17 cellular contexts compared by ENCODE assay signal in genomic region chr15:65095011-65095746, GRCh38. TPM values are rescaled to one million over a fixed set of nuclear protein-coding genes. Genes with fewer than 3 reads are reported as not detected.
A peak's percentile ranks its signal among the peaks of the same experiment; 100 is the strongest.
DNase-seq lines count a peak whose midpoint lies in the region; ATAC-seq, FAIRE-seq and TF ChIP-seq lines count a peak whose summit lies in the region.
"Had no signal": no experiment of that assay in that cellular context is flagged by ENCODE, and none has a peak within 500 bp of the region (broad histone marks: within the 10 kb centered on the region; RNA-seq: fewer than 3 reads in every experiment).

No MANE protein-coding gene starts in this region.

- POLR2A ChIA-PET in K562 (lab: Yijun Ruan, JAX): interaction anchor here (0.6 to 1.4 kb wide), 4 partner anchors 9 to 210 kb away, joined by 3 to 4 read pairs (median 3); partner anchors contain the start of gene RNU5B-1

- H3K36me3 ChIP-seq in K562 (ENCODE audit: control insufficient read depth, insufficient read depth, low read length) (peaks cover 15% of the 10 kb centered on the region; the same call in 2 of the 3 replicates), stomach smooth muscle (ENCODE audit: control insufficient read depth in 2 of 2, insufficient read depth in 2 of 2, low read length in 2 of 2) (peaks cover 7 to 19% of the 10 kb centered on the region in 2 donors)

- H3K4me2 ChIP-seq in K562 (ENCODE audit: insufficient read depth, low read length): no peak overlapping the region
- H3K4me2 ChIP-seq: KMS-11 had no signal

- TF ChIP-seq POLR2A in K562 (conservative IDR thresholded peaks at IDR 0.05): no peak

- BruUV-seq in K562 (replicated peaks; lab: Mats Ljungman, UMichigan): no TSS peak

- intact Hi-C loops in K562 (cut with micrococcal nuclease): no loop called here

- H4K20me1 ChIP-seq in K562 (replicated peaks; ENCODE audit: control insufficient read depth, insufficient read depth, low read length): no peaks in the 10 kb centered on the region

- no peak overlapping the region for H3K27ac ChIP-seq in K562 (ENCODE audit: extremely low read depth, low read depth, low read length)
- H3K27ac ChIP-seq in stomach smooth muscle (ENCODE audit: low read length): peak overlapping the region; percentile 62
- H3K27ac ChIP-seq: KMS-11, pancreas had no signal

- no peaks in the 10 kb centered on the region for H3K9me1 ChIP-seq in K562 (ENCODE audit: control insufficient read depth, insufficient read depth, low read length)

- H3K4me3 ChIP-seq in K562 (no peak overlapping the region), stomach smooth muscle (ENCODE audit: low read length in 2 of 2) (no peak overlapping the region)
- H3K4me3 ChIP-seq: pancreas had no signal

- ATAC-seq in K562 (peak; percentile 35; the same call in 1 of the 3 replicates), left lobe of liver (peak; percentile 54)

- H3K9ac ChIP-seq in K562 (ENCODE audit: insufficient read depth in 1 of 2, low read depth in 2 of 2, low read length in 2 of 2) (peak overlapping the region in 1 of 2 experiments; percentile 33; a peak in 1 of 4 replicates), stomach smooth muscle (ENCODE audit: low read length in 2 of 2) (peak overlapping the region; percentile 17 to 21)
- H3K9ac ChIP-seq: KMS-11 had no signal

- in situ Hi-C loops in K562 (cut with MboI): no loop called here

- no peak for TF ChIP-seq RAD21 in K562 (CRISPR knock-in tag; conservative IDR thresholded peaks at IDR 0.05 in 1 of 2, IDR thresholded peaks at IDR 0.05 in 1 of 2)

- H3K4me1 ChIP-seq in K562 (replicated peaks in 1 of 2; ENCODE audit: control insufficient read depth in 2 of 2, insufficient read depth in 2 of 2, low read length in 2 of 2) (peaks cover 0 to 5% of the 10 kb centered on the region in 2 experiments; a peak in 1 of 5 replicates), stomach smooth muscle (ENCODE audit: control insufficient read depth, insufficient read depth, low read length) (peaks cover 42% of the 10 kb centered on the region)
- H3K4me1 ChIP-seq: pancreas had no signal

- no peak overlapping the region for H2AFZ ChIP-seq in K562 (ENCODE audit: low read depth, low read length)

- no peak for TF ChIP-seq CTCF in K562 (IDR thresholded peaks at IDR 0.05 in 2 of 3, conservative IDR thresholded peaks at IDR 0.05 in 1 of 3; ENCODE audit: insufficient read depth in 2 of 3, low read depth in 1 of 3, low read length in 3 of 3)

- no peaks in the 10 kb centered on the region for H3K79me2 ChIP-seq in K562 (ENCODE audit: control insufficient read depth, insufficient read depth, low read length)

- CTCF ChIA-PET in K562 (lab: Yijun Ruan, JAX; ENCODE audit: low intra/inter-chr PET ratio): no interaction called here

- 31% methylated on average over 5 of the region's 5 CpGs for WGBS in K562 (ENCODE audit: insufficient coverage, low coverage, missing lambda C conversion rate)

- no peaks in the 10 kb centered on the region for H3K9me3 ChIP-seq in K562 (replicated peaks; ENCODE audit: control insufficient read depth, insufficient read depth, low read depth, low read length)
- H3K9me3 ChIP-seq in stomach smooth muscle (ENCODE audit: control insufficient read depth in 2 of 2, low read length in 2 of 2): no peaks in the 10 kb centered on the region
- H3K9me3 ChIP-seq: BE2C, pancreas had no signal

- no peak for TF ChIP-seq EP300 in K562 (IDR thresholded peaks at IDR 0.05; ENCODE audit: low read length)

- FAIRE-seq in K562 (lab: Jason Lieb, UNC): no peak
- FAIRE-seq: pancreas had no signal

- DNase-seq in K562 (ENCODE audit: extremely low read depth in 1 of 4, low spot score in 3 of 4) (no peak), left lobe of liver (ENCODE audit: low spot score) (peak; percentile 63), medulla oblongata (ENCODE audit: extremely low spot score) (no peak), NCI-H128 (lab: John Stamatoyannopoulos, UW; ENCODE audit: unreplicated experiment) (no peak), NCI-H1694 treated with DMSO at 0.1 percent for 48 hours (lab: John Stamatoyannopoulos, UW) (no peak)
- DNase-seq: activated CD4-positive, alpha-beta memory T cell treated with anti-CD3 and anti-CD28 coated beads for 36 hours; activated T-cell treated with anti-CD3 and anti-CD28 coated beads, Interleukin-2, amount 50 U/mL, for 48 hours; DMS 273 treated with DMSO at 0.1 percent for 48 hours; foreskin fibroblast; NCI-H1105; NCI-H2171; NCI-H82 had no signal

- H3K27me3 ChIP-seq in K562 (ENCODE audit: control insufficient read depth in 2 of 2, insufficient read depth in 2 of 2, low read length in 2 of 2) (no peaks in the 10 kb centered on the region; a peak in 2 of 5 replicates), stomach smooth muscle (ENCODE audit: control insufficient read depth in 1 of 2, insufficient read depth in 2 of 2, low read length in 2 of 2) (no peaks in the 10 kb centered on the region)
- H3K27me3 ChIP-seq: BE2C, pancreas had no signal

RNA-seq across cellular contexts. Expression of gene KBTBD13, which starts 18.6 kb away (rescaled TPM):
- total RNA-seq in K562 (2011; cell fraction: chromatin; rRNA removed; ENCODE audit: low replicate concordance): 0.16 TPM in 1 of 2 replicates, not detected in the other
- total RNA-seq in K562 (2011; cell fraction: nucleolus; rRNA removed): 0.13 and 0.17 TPM in 2 replicates
- total RNA-seq in K562 (2011; cell fraction: nucleoplasm; rRNA removed): 0.15 TPM in 1 of 2 replicates, not detected in the other
- total RNA-seq in K562 (2014; rRNA removed): 0.09 TPM in 1 of 2 replicates, not detected in the other
- 0.06 and 0.07 TPM in 2 replicates for total RNA-seq in K562 (2014; rRNA removed; fragmentation: Illumina TruSeq; extraction: Trizol)
- total RNA-seq in K562 (2015; rRNA removed; fragmentation: Illumina TruSeq; extraction: Trizol): not detected in 2 replicates
- total RNA-seq in K562 (2021): 0.11 and 0.13 TPM in 2 replicates
- polyA plus RNA-seq in K562 (2011; rRNA removed): not detected in 2 replicates
- 0.03 and 0.04 TPM in 2 replicates for polyA plus RNA-seq in K562 (2011; cell fraction: cytosol; rRNA removed)
- 0.04 TPM in 1 of 2 replicates, not detected in the other for polyA plus RNA-seq in K562 (2011; cell fraction: nucleus; rRNA removed)
- polyA plus RNA-seq in K562 (2012): 0.06 and 0.09 TPM in 2 replicates
- polyA plus RNA-seq in K562 (2014; fragmentation: Illumina TruSeq; extraction: Trizol): 0.04 and 0.10 TPM in 2 replicates
- under 1 TPM in 1 of 2 experiments, not detected in 1; 0.07 TPM for polyA plus RNA-seq in K562 (2014; fragmentation: Nextera tagmentation; extraction: Ambion mirVana)
- 0.12 and 0.22 TPM in 2 replicates for polyA plus RNA-seq in K562 (2014; rRNA removed)
- 0.07 TPM in 1 of 2 replicates, not detected in the other for polyA minus RNA-seq in K562 (2011; rRNA and poly(A)+ RNA removed)
- polyA minus RNA-seq in K562 (2011; cell fraction: cytosol; rRNA and poly(A)+ RNA removed): not detected in 2 replicates
- polyA minus RNA-seq in K562 (2011; cell fraction: nucleus; rRNA and poly(A)+ RNA removed): 0.13 TPM in 1 of 2 replicates, not detected in the other
- total RNA-seq in left lobe of liver: not detected
- total RNA-seq: activated CD4-positive, alpha-beta memory T cell treated with anti-CD3 and anti-CD28 coated beads for 36 hours; pancreas had no signal
- polyA plus RNA-seq: pancreas had no signal

RNA-seq across cellular contexts. Expression of gene UBAP1L, which starts 19.8 kb away (rescaled TPM):
- 6.4 and 11.8 TPM in 2 replicates for total RNA-seq in K562 (2011; cell fraction: chromatin; rRNA removed; ENCODE audit: low replicate concordance)
- 5.0 and 5.8 TPM in 2 replicates for total RNA-seq in K562 (2011; cell fraction: nucleolus; rRNA removed)
- 6.7 and 9.3 TPM in 2 replicates for total RNA-seq in K562 (2011; cell fraction: nucleoplasm; rRNA removed)
- 0.41 and 0.49 TPM in 2 replicates for total RNA-seq in K562 (2014; rRNA removed)
- total RNA-seq in K562 (2014; rRNA removed; fragmentation: Illumina TruSeq; extraction: Trizol): 0.33 and 0.41 TPM in 2 replicates
- total RNA-seq in K562 (2015; rRNA removed; fragmentation: Illumina TruSeq; extraction: Trizol): 0.58 and 0.68 TPM in 2 replicates
- total RNA-seq in K562 (2021): 0.71 and 1.0 TPM in 2 replicates
- 0.25 and 0.51 TPM in 2 replicates for polyA plus RNA-seq in K562 (2011; rRNA removed)
- 0.10 and 0.24 TPM in 2 replicates for polyA plus RNA-seq in K562 (2011; cell fraction: cytosol; rRNA removed)
- 1.9 and 2.7 TPM in 2 replicates for polyA plus RNA-seq in K562 (2011; cell fraction: nucleus; rRNA removed)
- polyA plus RNA-seq in K562 (2012): 0.43 and 0.72 TPM in 2 replicates
- 0.16 and 0.21 TPM in 2 replicates for polyA plus RNA-seq in K562 (2014; fragmentation: Illumina TruSeq; extraction: Trizol)
- not detected for polyA plus RNA-seq in K562 (2014; fragmentation: Nextera tagmentation; extraction: Ambion mirVana)
- 0.44 and 0.70 TPM in 2 replicates for polyA plus RNA-seq in K562 (2014; rRNA removed)
- polyA minus RNA-seq in K562 (2011; rRNA and poly(A)+ RNA removed): 0.77 and 1.4 TPM in 2 replicates
- polyA minus RNA-seq in K562 (2011; cell fraction: cytosol; rRNA and poly(A)+ RNA removed): 0.27 TPM in 1 of 2 replicates, not detected in the other
- 1.5 and 2.4 TPM in 2 replicates for polyA minus RNA-seq in K562 (2011; cell fraction: nucleus; rRNA and poly(A)+ RNA removed)
- total RNA-seq in left lobe of liver: 5.5 TPM

RNA-seq across cellular contexts. Expression of gene RASL12, which starts 27.4 kb away (rescaled TPM):
- total RNA-seq in K562 (2011; cell fraction: chromatin; rRNA removed; ENCODE audit: low replicate concordance): not detected in 2 replicates
- total RNA-seq in K562 (2011; cell fraction: nucleolus; rRNA removed): not detected in 2 replicates
- not detected in 2 replicates for total RNA-seq in K562 (2011; cell fraction: nucleoplasm; rRNA removed)
- total RNA-seq in K562 (2014; rRNA removed) (not detected in 2 replicates), K562 (2014; rRNA removed; fragmentation: Illumina TruSeq; extraction: Trizol) (not detected in 2 replicates), K562 (2015; rRNA removed; fragmentation: Illumina TruSeq; extraction: Trizol) (not detected in 2 replicates), K562 (2021) (not detected in 2 replicates), left lobe of liver (0.15 TPM)
- polyA plus RNA-seq in K562 (2011; rRNA removed) (not detected in 2 replicates), K562 (2014; fragmentation: Illumina TruSeq; extraction: Trizol) (not detected in 2 replicates), K562 (2014; fragmentation: Nextera tagmentation; extraction: Ambion mirVana) (not detected), K562 (2014; rRNA removed) (not detected in 2 replicates)
- polyA plus RNA-seq in K562 (2011; cell fraction: cytosol; rRNA removed): not detected in 2 replicates
- 0.06 TPM in 1 of 2 replicates, not detected in the other for polyA plus RNA-seq in K562 (2011; cell fraction: nucleus; rRNA removed)
- not detected in 2 replicates for polyA plus RNA-seq in K562 (2012)
- polyA minus RNA-seq in K562 (2011; rRNA and poly(A)+ RNA removed): 0.06 TPM in 1 of 2 replicates, not detected in the other
- not detected in 2 replicates for polyA minus RNA-seq in K562 (2011; cell fraction: cytosol; rRNA and poly(A)+ RNA removed)
- not detected in 2 replicates for polyA minus RNA-seq in K562 (2011; cell fraction: nucleus; rRNA and poly(A)+ RNA removed)
- total RNA-seq: activated CD4-positive, alpha-beta memory T cell treated with anti-CD3 and anti-CD28 coated beads for 36 hours had no signal

RNA-seq across cellular contexts. Expression of gene PDCD7, which starts 38.4 kb away (rescaled TPM):
- total RNA-seq in K562 (2011; cell fraction: chromatin; rRNA removed; ENCODE audit: low replicate concordance): 23.6 and 32.7 TPM in 2 replicates
- total RNA-seq in K562 (2011; cell fraction: nucleolus; rRNA removed): 18.0 TPM in 2 replicates
- 23.0 and 29.0 TPM in 2 replicates for total RNA-seq in K562 (2011; cell fraction: nucleoplasm; rRNA removed)
- total RNA-seq in K562 (2014; rRNA removed) (16.4 and 18.9 TPM in 2 replicates), K562 (2014; rRNA removed; fragmentation: Illumina TruSeq; extraction: Trizol) (15.8 and 17.1 TPM in 2 replicates), K562 (2015; rRNA removed; fragmentation: Illumina TruSeq; extraction: Trizol) (15.7 and 18.8 TPM in 2 replicates), K562 (2021) (22.8 and 24.4 TPM in 2 replicates), left lobe of liver (9.7 TPM)
- polyA plus RNA-seq in K562 (2011; rRNA removed) (20.1 and 21.9 TPM in 2 replicates), K562 (2014; fragmentation: Illumina TruSeq; extraction: Trizol) (26.5 and 30.2 TPM in 2 replicates), K562 (2014; fragmentation: Nextera tagmentation; extraction: Ambion mirVana) (10 to 100 TPM; 11.8 to 12.1 TPM), K562 (2014; rRNA removed) (19.1 and 22.9 TPM in 2 replicates)
- polyA plus RNA-seq in K562 (2011; cell fraction: cytosol; rRNA removed): 13.4 and 15.0 TPM in 2 replicates
- 11.2 and 14.6 TPM in 2 replicates for polyA plus RNA-seq in K562 (2011; cell fraction: nucleus; rRNA removed)
- 18.3 and 20.3 TPM in 2 replicates for polyA plus RNA-seq in K562 (2012)
- polyA minus RNA-seq in K562 (2011; rRNA and poly(A)+ RNA removed): 13.9 and 14.7 TPM in 2 replicates
- polyA minus RNA-seq in K562 (2011; cell fraction: cytosol; rRNA and poly(A)+ RNA removed): 12.7 and 15.0 TPM in 2 replicates
- polyA minus RNA-seq in K562 (2011; cell fraction: nucleus; rRNA and poly(A)+ RNA removed): 5.9 and 8.6 TPM in 2 replicates

RNA-seq across cellular contexts. Expression of gene SLC51B, which starts 50.0 kb away (rescaled TPM):
- total RNA-seq in K562 (2011; cell fraction: chromatin; rRNA removed; ENCODE audit: low replicate concordance): not detected in 2 replicates
- not detected in 2 replicates for total RNA-seq in K562 (2011; cell fraction: nucleolus; rRNA removed)
- total RNA-seq in K562 (2011; cell fraction: nucleoplasm; rRNA removed): not detected in 2 replicates
- total RNA-seq in K562 (2014; rRNA removed): not detected in 2 replicates
- not detected in 2 replicates for total RNA-seq in K562 (2014; rRNA removed; fragmentation: Illumina TruSeq; extraction: Trizol)
- total RNA-seq in K562 (2015; rRNA removed; fragmentation: Illumina TruSeq; extraction: Trizol): not detected in 2 replicates
- not detected in 2 replicates for total RNA-seq in K562 (2021)
- not detected in 2 replicates for polyA plus RNA-seq in K562 (2011; rRNA removed)
- polyA plus RNA-seq in K562 (2011; cell fraction: cytosol; rRNA removed): not detected in 2 replicates
- polyA plus RNA-seq in K562 (2011; cell fraction: nucleus; rRNA removed): not detected in 2 replicates
- not detected in 2 replicates for polyA plus RNA-seq in K562 (2012)
- polyA plus RNA-seq in K562 (2014; fragmentation: Illumina TruSeq; extraction: Trizol): not detected in 2 replicates
- not detected for polyA plus RNA-seq in K562 (2014; fragmentation: Nextera tagmentation; extraction: Ambion mirVana)
- polyA plus RNA-seq in K562 (2014; rRNA removed): not detected in 2 replicates
- polyA minus RNA-seq in K562 (2011; rRNA and poly(A)+ RNA removed): not detected in 2 replicates
- polyA minus RNA-seq in K562 (2011; cell fraction: cytosol; rRNA and poly(A)+ RNA removed): not detected in 2 replicates
- polyA minus RNA-seq in K562 (2011; cell fraction: nucleus; rRNA and poly(A)+ RNA removed): not detected in 2 replicates
- 0.75 TPM for total RNA-seq in left lobe of liver
- total RNA-seq: activated CD4-positive, alpha-beta memory T cell treated with anti-CD3 and anti-CD28 coated beads for 36 hours; myocyte had no signal
